ENCODE assay signal across 11 cellular contexts in genomic region chr12:67442347-67442841, GRCh38.
DNase-seq lines count a peak whose midpoint lies in the region; ATAC-seq, FAIRE-seq and TF ChIP-seq lines count a peak whose summit lies in the region.
"Had no signal": no experiment of that assay in that cellular context is flagged by ENCODE, and none has a peak within 500 bp of the region (broad histone marks: within the 10 kb centered on the region; RNA-seq: fewer than 3 reads in every experiment).

No MANE protein-coding gene starts in this region.

- H4K20me1 ChIP-seq in KMS-11 (ENCODE audit: insufficient read depth) = no peaks in the 10 kb centered on the region

- H3K36me3 Mint-ChIP-seq in stimulated activated memory B cell treated with anti-CD40 and anti-IgM and Interleukin-4, amounts not matched to agents 10 μg/mL and 1 μg/mL and 100 μg/mL, for 72 hours = no peaks in the 10 kb centered on the region
- H3K36me3 Mint-ChIP-seq: memory B cell had no signal

- H3K27me3 Mint-ChIP-seq in stimulated activated memory B cell treated with anti-CD40 and anti-IgM and Interleukin-4, amounts not matched to agents 10 μg/mL and 1 μg/mL and 100 μg/mL, for 72 hours = no peaks in the 10 kb centered on the region
- H3K27me3 Mint-ChIP-seq: memory B cell had no signal

- H3K4me1 ChIP-seq in KMS-11 (ENCODE audit: low read depth, poor library complexity, severe bottlenecking) = peaks cover 63% of the 10 kb centered on the region
- peaks cover 5 to 19% (median 17%) of the 10 kb centered on the region in 9 donors for H3K4me1 ChIP-seq in heart right ventricle
- H3K4me1 ChIP-seq in gastrocnemius medialis = peaks cover 13 to 18% of the 10 kb centered on the region in 2 donors

- ATAC-seq in heart right ventricle (peak; percentile 29 to 78 (median 63)), gastrocnemius medialis (peak; percentile 70 to 78), HG02970 (IDR thresholded peaks at IDR 0.05; ENCODE audit: low FRiP score, unreplicated experiment) (no peak)
- no peak for ATAC-seq in stimulated activated memory B cell treated with anti-CD40 and anti-IgM and Interleukin-4, amounts not matched to agents 10 μg/mL and 1 μg/mL and 100 μg/mL, for 72 hours

- DNase-seq in NCI-H69 (lab: John Stamatoyannopoulos, UW) (peak; percentile 88), heart right ventricle (peak; percentile 19 to 34), gastrocnemius medialis (peak; percentile 46 to 57), frontal cortex (ENCODE audit: low spot score in 2 of 2) (no peak), erythroblast (lab: John Stamatoyannopoulos, UW) (no peak)

- no peak overlapping the region for H3K27ac Mint-ChIP-seq in stimulated activated memory B cell treated with anti-CD40 and anti-IgM and Interleukin-4, amounts not matched to agents 10 μg/mL and 1 μg/mL and 100 μg/mL, for 72 hours
- H3K27ac Mint-ChIP-seq: memory B cell had no signal

- H3K4me2 ChIP-seq in KMS-11 = peak overlapping the region; percentile 76

- H3K9me3 ChIP-seq in heart right ventricle = no peaks in the 10 kb centered on the region
- no peaks in the 10 kb centered on the region for H3K9me3 ChIP-seq in gastrocnemius medialis
- H3K9me3 ChIP-seq: vagina had no signal

- no peaks in the 10 kb centered on the region for H3K79me2 ChIP-seq in KMS-11 (ENCODE audit: insufficient read depth, low read depth)

- H3K27me3 ChIP-seq in KMS-11 (ENCODE audit: insufficient read depth, low read depth) (no peaks in the 10 kb centered on the region), heart right ventricle (no peaks in the 10 kb centered on the region), gastrocnemius medialis (no peaks in the 10 kb centered on the region)
- H3K27me3 ChIP-seq: vagina had no signal

- intact Hi-C loops in heart right ventricle (cut with DNase I) (loop anchor here in 9 of 10 donors (2.0 to 10.0 kb wide), 7 partner anchors 85 to 505 kb away; partner anchors contain the start of gene DYRK2 (in 7 of the 9)), gastrocnemius medialis (cut with DNase I; ENCODE audit: low total_unique reads) (loop anchor here (1.0 to 5.0 kb wide), 5 partner anchors 86 to 500 kb away; partner anchors contain the start of gene DYRK2)

- TF ChIP-seq CTCF in KMS-11 (conservative IDR thresholded peaks at IDR 0.05; ENCODE audit: low read depth, low read length) = no peak
- TF ChIP-seq CTCF in heart right ventricle (IDR thresholded peaks at IDR 0.05) = no peak
- no peak for TF ChIP-seq CTCF in gastrocnemius medialis (IDR thresholded peaks at IDR 0.05 in 4 of 5, conservative IDR thresholded peaks at IDR 0.05 in 1 of 5)

- H3K4me1 Mint-ChIP-seq in stimulated activated memory B cell treated with anti-CD40 and anti-IgM and Interleukin-4, amounts not matched to agents 10 μg/mL and 1 μg/mL and 100 μg/mL, for 72 hours = peaks cover 8% of the 10 kb centered on the region

- no peak for TF ChIP-seq POLR2A in gastrocnemius medialis (IDR thresholded peaks at IDR 0.05)
- no peak for TF ChIP-seq POLR2A in erythroblast (IDR thresholded peaks at IDR 0.05; ENCODE audit: low read length)

- H3K27ac ChIP-seq in KMS-11 = peak overlapping the region; percentile 71
- H3K27ac ChIP-seq in heart right ventricle = peak overlapping the region in 9 of 10 donors; percentile 6 to 66 (median 39)
- H3K27ac ChIP-seq in gastrocnemius medialis = peak overlapping the region; percentile 70 to 86 (median 76)
- H3K27ac ChIP-seq: vagina, VCaP had no signal

- H3K4me3 Mint-ChIP-seq in stimulated activated memory B cell treated with anti-CD40 and anti-IgM and Interleukin-4, amounts not matched to agents 10 μg/mL and 1 μg/mL and 100 μg/mL, for 72 hours = no peak overlapping the region

- in situ Hi-C loops in gastrocnemius medialis (cut with MboI; ENCODE audit: low sequenced_read_pairs in 4 of 4) = loop anchor here in 2 of 4 donors (5.0 to 25.0 kb wide), 2 partner anchors 85 to 495 kb away; no protein-coding TSS in a partner anchor

- peak overlapping the region; percentile 62 for H2AFZ ChIP-seq in KMS-11 (ENCODE audit: low read depth)

- H3K9me3 Mint-ChIP-seq in stimulated activated memory B cell treated with anti-CD40 and anti-IgM and Interleukin-4, amounts not matched to agents 10 μg/mL and 1 μg/mL and 100 μg/mL, for 72 hours = peaks cover 4% of the 10 kb centered on the region
- H3K9me3 Mint-ChIP-seq: memory B cell had no signal

- no peaks in the 10 kb centered on the region for H3K36me3 ChIP-seq in KMS-11 (ENCODE audit: insufficient read depth)
- no peaks in the 10 kb centered on the region for H3K36me3 ChIP-seq in heart right ventricle
- no peaks in the 10 kb centered on the region for H3K36me3 ChIP-seq in gastrocnemius medialis
- H3K36me3 ChIP-seq: vagina had no signal

- WGBS in heart right ventricle, 2 donors = 11 to 24% methylated on average over 11 of the region's 11 CpGs

- H3K9ac ChIP-seq in KMS-11 = peak overlapping the region; percentile 48

- no peak for FAIRE-seq in frontal cortex (lab: Jason Lieb, UNC)

- H3K4me3 ChIP-seq in KMS-11 (IDR thresholded peaks at IDR 0.05; ENCODE audit: insufficient read depth, low read depth, low read length) (no peak overlapping the region), heart right ventricle (peak overlapping the region in 6 of 10 donors; percentile 6 to 25 (median 22)), gastrocnemius medialis (peak overlapping the region; percentile 45 to 55 (median 50))
- H3K4me3 ChIP-seq: vagina had no signal

Comparison
In these comparisons a context has a peak if more than half of its experiments do, and no peak if none do; other contexts are left out.
1. DNase-seq: peak in NCI-H69 (single experiment), heart right ventricle (2 of 2) and gastrocnemius medialis (2 of 2); none in frontal cortex (0 of 2) and erythroblast (0 of 2).
2. ATAC-seq: peak in heart right ventricle (8 of 8) and gastrocnemius medialis (2 of 2); none in stimulated activated memory B cell treated with anti-CD40 and anti-IgM and Interleukin-4, amounts not matched to agents 10 μg/mL and 1 μg/mL and 100 μg/mL, for 72 hours (single experiment) and HG02970 (single experiment).
3. Peak in every context shown above with its lines, with median percentiles within 50 percentile points of each other: H3K27ac ChIP-seq.